1 cellular context compared by ENCODE assay signal in the genomic region with DNA sequence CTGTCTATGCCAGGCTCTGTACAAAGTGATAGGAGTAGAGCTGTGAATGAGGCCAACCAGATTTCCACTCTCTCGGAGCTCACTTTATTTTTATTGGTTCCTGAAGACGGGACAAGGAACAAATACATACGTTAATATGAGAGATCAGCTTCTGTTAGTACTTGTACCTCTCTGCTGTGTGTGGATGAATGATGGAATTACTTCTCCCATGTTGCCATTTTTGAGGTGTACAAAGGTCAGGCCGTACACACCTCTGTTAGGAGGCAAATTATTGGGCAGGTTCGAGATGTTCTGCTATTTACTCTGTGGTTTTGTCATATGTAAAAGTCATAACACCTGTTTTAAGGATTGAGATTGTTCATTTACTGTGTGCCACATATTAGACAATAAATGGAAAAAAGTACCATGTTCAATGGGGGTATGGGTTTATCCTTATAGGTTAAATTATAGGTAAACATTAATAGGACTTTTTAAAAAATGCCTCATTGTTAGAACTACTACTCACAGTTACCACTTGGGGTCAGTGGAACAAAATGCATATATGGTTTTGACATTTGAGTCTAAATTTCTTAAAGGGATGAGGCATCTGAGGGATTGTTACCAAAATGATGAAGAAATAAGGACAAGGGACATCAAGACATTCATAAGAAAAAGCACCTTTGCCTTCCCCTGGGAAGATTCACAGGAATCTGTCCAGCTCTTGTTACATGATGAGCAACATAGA.
TF ChIP-seq lines count a peak whose summit lies in the region.

No MANE protein-coding gene starts in this region.

TF ChIP-seq in GM23338, 12 proteins besides CTCF, POLR2A, EP300 and RAD21 (continued from another document):
- TF ChIP-seq, protein P1, sequence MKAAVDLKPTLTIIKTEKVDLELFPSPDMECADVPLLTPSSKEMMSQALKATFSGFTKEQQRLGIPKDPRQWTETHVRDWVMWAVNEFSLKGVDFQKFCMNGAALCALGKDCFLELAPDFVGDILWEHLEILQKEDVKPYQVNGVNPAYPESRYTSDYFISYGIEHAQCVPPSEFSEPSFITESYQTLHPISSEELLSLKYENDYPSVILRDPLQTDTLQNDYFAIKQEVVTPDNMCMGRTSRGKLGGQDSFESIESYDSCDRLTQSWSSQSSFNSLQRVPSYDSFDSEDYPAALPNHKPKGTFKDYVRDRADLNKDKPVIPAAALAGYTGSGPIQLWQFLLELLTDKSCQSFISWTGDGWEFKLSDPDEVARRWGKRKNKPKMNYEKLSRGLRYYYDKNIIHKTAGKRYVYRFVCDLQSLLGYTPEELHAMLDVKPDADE (IDR thresholded peaks at IDR 0.05) = no peak
- no peak for TF ChIP-seq STAT1 (IDR thresholded peaks at IDR 0.05; ENCODE audit: unreplicated experiment)
- no peak for TF ChIP-seq ZNF114 (CRISPR knock-in tag; IDR thresholded peaks at IDR 0.05)
- TF ChIP-seq CREB1 (CRISPR knock-in tag; IDR thresholded peaks at IDR 0.05; ENCODE audit: low read depth) = no peak
- TF ChIP-seq POLR2AphosphoS5 (IDR thresholded peaks at IDR 0.05; ENCODE audit: low read depth) = no peak
- no peak for TF ChIP-seq EZH2 (IDR thresholded peaks at IDR 0.05; ENCODE audit: low read depth, unreplicated experiment)
- TF ChIP-seq ZNF331 (CRISPR knock-in tag; IDR thresholded peaks at IDR 0.05; ENCODE audit: low read depth) = no peak
- TF ChIP-seq, protein P2, sequence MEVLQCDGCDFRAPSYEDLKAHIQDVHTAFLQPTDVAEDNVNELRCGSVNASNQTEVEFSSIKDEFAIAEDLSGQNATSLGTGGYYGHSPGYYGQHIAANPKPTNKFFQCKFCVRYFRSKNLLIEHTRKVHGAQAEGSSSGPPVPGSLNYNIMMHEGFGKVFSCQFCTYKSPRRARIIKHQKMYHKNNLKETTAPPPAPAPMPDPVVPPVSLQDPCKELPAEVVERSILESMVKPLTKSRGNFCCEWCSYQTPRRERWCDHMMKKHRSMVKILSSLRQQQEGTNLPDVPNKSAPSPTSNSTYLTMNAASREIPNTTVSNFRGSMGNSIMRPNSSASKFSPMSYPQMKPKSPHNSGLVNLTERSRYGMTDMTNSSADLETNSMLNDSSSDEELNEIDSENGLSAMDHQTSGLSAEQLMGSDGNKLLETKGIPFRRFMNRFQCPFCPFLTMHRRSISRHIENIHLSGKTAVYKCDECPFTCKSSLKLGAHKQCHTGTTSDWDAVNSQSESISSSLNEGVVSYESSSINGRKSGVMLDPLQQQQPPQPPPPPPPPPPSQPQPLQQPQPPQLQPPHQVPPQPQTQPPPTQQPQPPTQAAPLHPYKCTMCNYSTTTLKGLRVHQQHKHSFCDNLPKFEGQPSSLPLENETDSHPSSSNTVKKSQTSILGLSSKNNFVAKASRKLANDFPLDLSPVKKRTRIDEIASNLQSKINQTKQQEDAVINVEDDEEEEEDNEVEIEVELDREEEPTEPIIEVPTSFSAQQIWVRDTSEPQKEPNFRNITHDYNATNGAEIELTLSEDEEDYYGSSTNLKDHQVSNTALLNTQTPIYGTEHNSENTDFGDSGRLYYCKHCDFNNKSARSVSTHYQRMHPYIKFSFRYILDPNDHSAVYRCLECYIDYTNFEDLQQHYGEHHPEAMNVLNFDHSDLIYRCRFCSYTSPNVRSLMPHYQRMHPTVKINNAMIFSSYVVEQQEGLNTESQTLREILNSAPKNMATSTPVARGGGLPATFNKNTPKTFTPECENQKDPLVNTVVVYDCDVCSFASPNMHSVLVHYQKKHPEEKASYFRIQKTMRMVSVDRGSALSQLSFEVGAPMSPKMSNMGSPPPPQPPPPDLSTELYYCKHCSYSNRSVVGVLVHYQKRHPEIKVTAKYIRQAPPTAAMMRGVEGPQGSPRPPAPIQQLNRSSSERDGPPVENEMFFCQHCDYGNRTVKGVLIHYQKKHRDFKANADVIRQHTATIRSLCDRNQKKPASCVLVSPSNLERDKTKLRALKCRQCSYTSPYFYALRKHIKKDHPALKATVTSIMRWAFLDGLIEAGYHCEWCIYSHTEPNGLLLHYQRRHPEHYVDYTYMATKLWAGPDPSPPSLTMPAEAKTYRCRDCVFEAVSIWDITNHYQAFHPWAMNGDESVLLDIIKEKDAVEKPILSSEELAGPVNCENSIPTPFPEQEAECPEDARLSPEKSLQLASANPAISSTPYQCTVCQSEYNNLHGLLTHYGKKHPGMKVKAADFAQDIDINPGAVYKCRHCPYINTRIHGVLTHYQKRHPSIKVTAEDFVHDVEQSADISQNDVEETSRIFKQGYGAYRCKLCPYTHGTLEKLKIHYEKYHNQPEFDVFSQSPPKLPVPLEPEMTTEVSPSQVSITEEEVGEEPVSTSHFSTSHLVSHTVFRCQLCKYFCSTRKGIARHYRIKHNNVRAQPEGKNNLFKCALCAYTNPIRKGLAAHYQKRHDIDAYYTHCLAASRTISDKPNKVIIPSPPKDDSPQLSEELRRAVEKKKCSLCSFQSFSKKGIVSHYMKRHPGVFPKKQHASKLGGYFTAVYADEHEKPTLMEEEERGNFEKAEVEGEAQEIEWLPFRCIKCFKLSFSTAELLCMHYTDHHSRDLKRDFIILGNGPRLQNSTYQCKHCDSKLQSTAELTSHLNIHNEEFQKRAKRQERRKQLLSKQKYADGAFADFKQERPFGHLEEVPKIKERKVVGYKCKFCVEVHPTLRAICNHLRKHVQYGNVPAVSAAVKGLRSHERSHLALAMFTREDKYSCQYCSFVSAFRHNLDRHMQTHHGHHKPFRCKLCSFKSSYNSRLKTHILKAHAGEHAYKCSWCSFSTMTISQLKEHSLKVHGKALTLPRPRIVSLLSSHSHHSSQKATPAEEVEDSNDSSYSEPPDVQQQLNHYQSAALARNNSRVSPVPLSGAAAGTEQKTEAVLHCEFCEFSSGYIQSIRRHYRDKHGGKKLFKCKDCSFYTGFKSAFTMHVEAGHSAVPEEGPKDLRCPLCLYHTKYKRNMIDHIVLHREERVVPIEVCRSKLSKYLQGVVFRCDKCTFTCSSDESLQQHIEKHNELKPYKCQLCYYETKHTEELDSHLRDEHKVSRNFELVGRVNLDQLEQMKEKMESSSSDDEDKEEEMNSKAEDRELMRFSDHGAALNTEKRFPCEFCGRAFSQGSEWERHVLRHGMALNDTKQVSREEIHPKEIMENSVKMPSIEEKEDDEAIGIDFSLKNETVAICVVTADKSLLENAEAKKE (CRISPR knock-in tag; IDR thresholded peaks at IDR 0.05) = no peak
- no peak for TF ChIP-seq EZH2phosphoT487 (IDR thresholded peaks at IDR 0.05; ENCODE audit: unreplicated experiment)
- no peak for TF ChIP-seq NANOG (IDR thresholded peaks at IDR 0.05; ENCODE audit: borderline replicate concordance)
